25 cellular contexts compared by ENCODE assay signal in genomic region chr2:230052299-230052698, GRCh38. TPM values are rescaled to one million over a fixed set of nuclear protein-coding genes. Genes with fewer than 3 reads are reported as not detected.
DNase-seq lines count a peak whose midpoint lies in the region; ATAC-seq and TF ChIP-seq lines count a peak whose summit lies in the region.
"Had no signal": no experiment of that assay in that cellular context is flagged by ENCODE, and none has a peak within 500 bp of the region (broad histone marks: within the 10 kb centered on the region; RNA-seq: fewer than 3 reads in every experiment).

No MANE protein-coding gene starts in this region.

- no peak overlapping the region for H3K4me3 ChIP-seq in fibroblast of pulmonary artery (replicated peaks; ENCODE audit: low read depth, low read length)
- H3K4me3 ChIP-seq: body of pancreas, heart left ventricle, MG63, neural progenitor cell, Peyer's patch, uterus had no signal

- DNase-seq in EH (ENCODE audit: low read depth), result peak; percentile 56
- peak; percentile 17 for DNase-seq in OCI-M1 (lab: John Stamatoyannopoulos, UW)
- DNase-seq in fibroblast of pulmonary artery (ENCODE audit: low read depth), result peak; percentile 4
- peak; percentile 35 for DNase-seq in renal cortical epithelial cell (ENCODE audit: low read depth)
- DNase-seq in CD1c-positive myeloid dendritic cell (ENCODE audit: extremely low spot score), result no peak
- no peak for DNase-seq in activated CD8-positive, alpha-beta memory T cell treated with anti-CD3 and anti-CD28 coated beads for 24 hours
- DNase-seq: activated B cell treated with CpG ODN at 0.5 μM for 24 hours; activated CD4-positive, alpha-beta memory T cell treated with anti-CD3 and anti-CD28 coated beads, Interleukin-2, amount 10 ng/mL, durations not matched to agents 7 days and 5 days; activated gamma-delta T cell treated with Interleukin-2 at 50 U/mL for 16 hours; activated T-cell treated with anti-CD3 and anti-CD28 coated beads for 4 hours; body of pancreas; foreskin keratinocyte; heart left ventricle; MG63; NCI-H1105 treated with DMSO at 0.1 percent for 48 hours; NCI-H1930; NCI-H2227 treated with DMSO at 0.1 percent for 48 hours; NCI-H526 treated with DMSO at 0.1 percent for 48 hours; Peyer's patch; right cardiac atrium; SHP77 treated with DMSO at 0.1 percent for 48 hours; stimulated activated CD4-positive, alpha-beta T cell treated with anti-CD3 and anti-CD28 coated beads, Interleukin-2, amount 100 ng/mL, for 48 hours; uterus had no signal

- ATAC-seq in GM18498 (IDR thresholded peaks at IDR 0.05; ENCODE audit: unreplicated experiment), result no peak
- ATAC-seq: body of pancreas, foreskin keratinocyte, heart left ventricle, right cardiac atrium had no signal

- TF ChIP-seq CTCF in fibroblast of pulmonary artery (IDR thresholded peaks at IDR 0.05; ENCODE audit: low read length, missing control alignments), result no peak

RNA-seq across cellular contexts. Expression of gene SLC16A14, which starts 16.4 kb away (rescaled TPM):
- total RNA-seq in renal cortical epithelial cell, result 0.17 and 1.8 TPM in 2 replicates

Comparison
In these comparisons a context has a peak if more than half of its experiments do, and no peak if none do; other contexts are left out.
1. DNase-seq: peak in EH (single experiment), OCI-M1 (single experiment), fibroblast of pulmonary artery (single experiment) and renal cortical epithelial cell (single experiment); none in CD1c-positive myeloid dendritic cell (single experiment) and activated CD8-positive, alpha-beta memory T cell treated with anti-CD3 and anti-CD28 coated beads for 24 hours (single experiment).